ENCODE assay signal across 20 cellular contexts in the genomic region with DNA sequence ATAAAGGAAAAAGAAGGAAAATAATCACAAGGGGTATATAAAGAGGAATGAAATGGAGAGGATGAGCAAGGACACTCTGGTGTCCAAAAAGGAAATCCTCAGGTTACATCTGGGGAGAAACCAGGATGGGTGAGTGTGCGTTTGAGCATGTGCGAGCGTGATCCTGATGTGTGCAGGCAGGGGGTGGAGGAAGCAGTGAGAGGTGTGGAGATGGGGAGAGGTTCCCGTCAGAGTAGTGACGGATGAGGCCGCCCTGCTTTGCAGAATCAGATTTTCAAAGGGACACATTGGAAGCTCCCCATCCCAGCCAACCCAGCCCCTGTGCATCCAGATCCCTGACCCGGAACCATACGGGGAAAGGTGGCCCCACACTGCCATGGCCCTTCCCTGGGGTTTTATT. TPM values are rescaled to one million over a fixed set of nuclear protein-coding genes. Genes with fewer than 3 reads are reported as not detected.
A peak's percentile ranks its signal among the peaks of the same experiment; 100 is the strongest.
DNase-seq lines count a peak whose midpoint lies in the region; ATAC-seq and TF ChIP-seq lines count a peak whose summit lies in the region.
"Had no signal": no experiment of that assay in that cellular context is flagged by ENCODE, and none has a peak within 500 bp of the region (broad histone marks: within the 10 kb centered on the region; RNA-seq: fewer than 3 reads in every experiment).

No MANE protein-coding gene starts in this region.

- no peak overlapping the region for H2AFZ ChIP-seq in IMR-90 (replicated peaks; ENCODE audit: low read length, poor library complexity)
- H2AFZ ChIP-seq: GM23248 had no signal

- no peak overlapping the region for H3K14ac ChIP-seq in IMR-90 (replicated peaks; ENCODE audit: low read depth, low read length)

- no peaks in the 10 kb centered on the region for H3K9me3 ChIP-seq in IMR-90 (ENCODE audit: control insufficient read depth, insufficient read depth, low read length)
- no peaks in the 10 kb centered on the region for H3K9me3 ChIP-seq in stomach
- H3K9me3 ChIP-seq: BE2C, HAP-1, SJCRH30 had no signal

- no peak overlapping the region for H3K56ac ChIP-seq in IMR-90 (ENCODE audit: extremely low read depth, insufficient read depth, low read length)

- H3K27ac Mint-ChIP-seq in endothelial cell (ENCODE audit: unreplicated experiment), result no peak overlapping the region
- H3K27ac Mint-ChIP-seq in activated CD4-positive, alpha-beta memory T cell treated with anti-CD3 and anti-CD28 coated beads for 36 hours, result no peak overlapping the region
- H3K27ac Mint-ChIP-seq: CD4-positive, CD25-positive, alpha-beta regulatory T cell had no signal

- no peak for TF ChIP-seq RAD21 in IMR-90 (IDR thresholded peaks at IDR 0.05; ENCODE audit: low read length)

- H3K27me3 Mint-ChIP-seq in endothelial cell (ENCODE audit: unreplicated experiment), result peaks cover 2% of the 10 kb centered on the region
- peaks cover 2% of the 10 kb centered on the region for H3K27me3 Mint-ChIP-seq in activated CD4-positive, alpha-beta memory T cell treated with anti-CD3 and anti-CD28 coated beads for 36 hours

- H3K4me1 Mint-ChIP-seq in endothelial cell (ENCODE audit: unreplicated experiment), result peaks cover 4% of the 10 kb centered on the region
- H3K4me1 Mint-ChIP-seq in activated CD4-positive, alpha-beta memory T cell treated with anti-CD3 and anti-CD28 coated beads for 36 hours (ENCODE audit: low read depth), result no peaks in the 10 kb centered on the region
- H3K4me1 Mint-ChIP-seq: CD4-positive, CD25-positive, alpha-beta regulatory T cell had no signal

- ATAC-seq in IMR-90 (ENCODE audit: low read depth) (no peak), left lobe of liver (peak; percentile 6)
- no peak for ATAC-seq in activated CD4-positive, CD25-positive, alpha-beta regulatory T cell treated with anti-CD3 and anti-CD28 coated beads, Interleukin-2, amount 50 U/mL, for 24 hours
- ATAC-seq: GM12878 had no signal

- H3K27me3 ChIP-seq in IMR-90 (ENCODE audit: control insufficient read depth, insufficient read depth, low read length), result no peaks in the 10 kb centered on the region
- H3K27me3 ChIP-seq in stomach, result no peaks in the 10 kb centered on the region
- H3K27me3 ChIP-seq: BE2C, SJCRH30 had no signal

- TF ChIP-seq EP300 in stomach (IDR thresholded peaks at IDR 0.05), result no peak

- H3K9me3 Mint-ChIP-seq in endothelial cell (ENCODE audit: unreplicated experiment), result no peaks in the 10 kb centered on the region
- H3K9me3 Mint-ChIP-seq in activated CD4-positive, alpha-beta memory T cell treated with anti-CD3 and anti-CD28 coated beads for 36 hours, result no peaks in the 10 kb centered on the region
- H3K9me3 Mint-ChIP-seq: CD4-positive, CD25-positive, alpha-beta regulatory T cell had no signal

- H4K5ac ChIP-seq in IMR-90 (ENCODE audit: low read depth, low read length), result no peak overlapping the region; the same call in 1 of the 2 replicates

- H3K4me3 ChIP-seq in IMR-90 (ENCODE audit: insufficient read depth, low read depth, low read length), result no peak overlapping the region
- H3K4me3 ChIP-seq in stomach, result no peak overlapping the region
- H3K4me3 ChIP-seq: GM12878, GM23248, HAP-1, SJCRH30 had no signal

- peaks cover 0 to 6% of the 10 kb centered on the region in 2 experiments; a peak in 1 of 4 replicates for H3K79me1 ChIP-seq in IMR-90 (ENCODE audit: low read depth in 1 of 2, low read length in 2 of 2)

- H3K4ac ChIP-seq in IMR-90 (ENCODE audit: low read depth, low read length), result peak overlapping the region; percentile 49

- no peak overlapping the region for H3K9ac ChIP-seq in IMR-90 (ENCODE audit: low read depth, low read length)
- H3K9ac ChIP-seq: GM23248 had no signal

- peaks cover 28% of the 10 kb centered on the region for H3K4me1 ChIP-seq in IMR-90 (ENCODE audit: control insufficient read depth, insufficient read depth, low read length)
- H3K4me1 ChIP-seq in stomach, result peaks cover 5 to 49% (median 29%) of the 10 kb centered on the region in 4 donors
- H3K4me1 ChIP-seq: BE2C, HAP-1, SJCRH30 had no signal

- H3K27ac ChIP-seq in IMR-90 (ENCODE audit: insufficient read depth, low read length) (no peak overlapping the region), stomach (peak overlapping the region in 3 of 5 donors; percentile 88 to 92 (median 89))
- H3K27ac ChIP-seq: GM23248, SJCRH30 had no signal

- POLR2A ChIA-PET in IMR-90 (lab: Charles Lee; ENCODE audit: unreplicated experiment), result no interaction called here
- POLR2A ChIA-PET in activated CD4-positive, alpha-beta memory T cell treated with anti-CD3 and anti-CD28 coated beads for 36 hours (lab: Charles Lee), result no interaction called here

- intact Hi-C loops in IMR-90 (cut with micrococcal nuclease) (no loop called here), stomach (cut with DNase I; ENCODE audit: low total_unique reads) (no loop called here)
- intact Hi-C loops in activated CD4-positive, alpha-beta memory T cell treated with anti-CD3 and anti-CD28 coated beads for 36 hours (cut with micrococcal nuclease), result no loop called here

- TF ChIP-seq POLR2A in IMR-90 (IDR thresholded peaks at IDR 0.05; ENCODE audit: low read depth, low read length) (no peak), stomach (IDR thresholded peaks at IDR 0.05) (no peak)

- H3K36me3 Mint-ChIP-seq in endothelial cell (ENCODE audit: low read depth, unreplicated experiment), result peaks cover 50% of the 10 kb centered on the region
- no peaks in the 10 kb centered on the region for H3K36me3 Mint-ChIP-seq in activated CD4-positive, alpha-beta memory T cell treated with anti-CD3 and anti-CD28 coated beads for 36 hours
- H3K36me3 Mint-ChIP-seq: CD4-positive, CD25-positive, alpha-beta regulatory T cell had no signal

- TF ChIP-seq CTCF in IMR-90 (conservative IDR thresholded peaks at IDR 0.05; ENCODE audit: low read depth, low read length) (no peak), endothelial cell (IDR thresholded peaks at IDR 0.05; ENCODE audit: unreplicated experiment) (no peak), stomach (IDR thresholded peaks at IDR 0.05) (no peak)

- dilution Hi-C loops in IMR-90 (cut with HindIII; ENCODE audit: low sequenced_read_pairs, unreplicated experiment), result no loop called here

- in situ Hi-C loops in IMR-90 (cut with MboI; ENCODE audit: low sequenced_read_pairs), result no loop called here

- H3K9me1 ChIP-seq in IMR-90 (ENCODE audit: insufficient read depth, low read length), result peaks cover 25% of the 10 kb centered on the region

- no peaks in the 10 kb centered on the region for H4K20me1 ChIP-seq in IMR-90 (ENCODE audit: insufficient read depth, low read length)

- BruUV-seq in IMR-90 (replicated peaks; lab: Mats Ljungman, UMichigan), result no TSS peak

- H3K36me3 ChIP-seq in IMR-90 (ENCODE audit: control insufficient read depth, insufficient read depth, low read length) (no peaks in the 10 kb centered on the region), stomach (peaks cover 18 to 98% (median 84%) of the 10 kb centered on the region in 4 donors)
- H3K36me3 ChIP-seq: BE2C, HAP-1, SJCRH30 had no signal

- H2BK20ac ChIP-seq in IMR-90 (ENCODE audit: low read depth, low read length), result peak overlapping the region; percentile 16; the same call in 1 of the 2 replicates

- H3K18ac ChIP-seq in IMR-90 (ENCODE audit: low read depth, low read length), result no peak overlapping the region; the same call in 1 of the 2 replicates

- no peak overlapping the region for H4K8ac ChIP-seq in IMR-90 (ENCODE audit: low read depth in 2 of 2, low read length in 2 of 2)

- peak overlapping the region; percentile 59; the same call in 1 of the 2 replicates for H2AK5ac ChIP-seq in IMR-90 (ENCODE audit: low read depth, low read length)

- peak overlapping the region; percentile 30; the same call in 1 of the 2 replicates for H2BK120ac ChIP-seq in IMR-90 (ENCODE audit: low read depth, low read length)

- CTCF ChIA-PET in IMR-90 (lab: Yijun Ruan, JAX), result no interaction called here
- CTCF ChIA-PET in activated CD4-positive, alpha-beta memory T cell treated with anti-CD3 and anti-CD28 coated beads for 36 hours (lab: Charles Lee), result no interaction called here

- H2AK9ac ChIP-seq in IMR-90 (replicated peaks; ENCODE audit: low read depth, low read length, poor library complexity), result no peak overlapping the region

- peak overlapping the region; percentile 46; the same call in 1 of the 3 replicates for H2BK15ac ChIP-seq in IMR-90 (ENCODE audit: low read depth, low read length)

- H3K4me3 Mint-ChIP-seq in endothelial cell (ENCODE audit: unreplicated experiment), result peak overlapping the region; percentile 34
- no peak overlapping the region for H3K4me3 Mint-ChIP-seq in activated CD4-positive, alpha-beta memory T cell treated with anti-CD3 and anti-CD28 coated beads for 36 hours
- H3K4me3 Mint-ChIP-seq: CD4-positive, CD25-positive, alpha-beta regulatory T cell had no signal

- no peak overlapping the region for H3K23ac ChIP-seq in IMR-90 (ENCODE audit: low read depth, low read length)

- H2BK5ac ChIP-seq in IMR-90 (ENCODE audit: low read depth, low read length, poor library complexity, severe bottlenecking), result no peak overlapping the region

- 74% methylated on average over 3 of the region's 8 CpGs; no CpG with 5 or more reads in 1 of the 2 experiments for WGBS in IMR-90 (ENCODE audit: extremely low coverage in 2 of 2, insufficient read length in 1 of 2), 2 experiments
- WGBS in stomach, 5 donors, result 87 to 92% (median 91%) methylated on average over 8 of the region's 8 CpGs

- no peak overlapping the region for H3K4me2 ChIP-seq in IMR-90 (ENCODE audit: low read depth, low read length)

- no peak overlapping the region; the same call in 1 of the 2 replicates for H4K91ac ChIP-seq in IMR-90 (ENCODE audit: insufficient read depth, low read depth, low read length)

- DNase-seq in IMR-90 (no peak), endothelial cell (ENCODE audit: low spot score) (no peak), left lobe of liver (ENCODE audit: low spot score) (no peak), stomach (no peak), HUDEP-2 (lab: John Stamatoyannopoulos, UW; ENCODE audit: unreplicated experiment in 76 of 76) (no peak), retina (no peak)
- DNase-seq in activated CD4-positive, alpha-beta memory T cell treated with anti-CD3 and anti-CD28 coated beads for 36 hours, result no peak
- DNase-seq: BE2C; CD4-positive, CD25-positive, alpha-beta regulatory T cell; DMS79; GM23248; KG1; NCI-H1092; NCI-H1436; NCI-H187 treated with DMSO at 0.1 percent for 48 hours; NK-92 treated with Interleukin-12 subunit alpha and Interleukin-12 subunit beta, amount 100 ng/mL, for 24 hours; SJCRH30 had no signal

TF ChIP-seq in IMR-90, 13 proteins besides CTCF, POLR2A, EP300 and RAD21 (continues in another document):
- TF ChIP-seq BHLHE40 (IDR thresholded peaks at IDR 0.05; ENCODE audit: low read depth, low read length) (no peak), SMC3 (IDR thresholded peaks at IDR 0.05; ENCODE audit: low read depth, low read length) (no peak), MXI1 (IDR thresholded peaks at IDR 0.05; ENCODE audit: borderline replicate concordance, low read depth, low read length) (no peak)

RNA-seq across cellular contexts. Expression of a gene that starts 46.6 kb away (rescaled TPM):
- 27.5 and 30.1 TPM in 2 replicates for total RNA-seq in IMR-90 (2012; rRNA removed)
- polyA plus RNA-seq in IMR-90 (2012; rRNA removed), result 179 and 187 TPM in 2 replicates
- polyA plus RNA-seq in IMR-90 (2012; cell fraction: cytosol; rRNA removed), result 120 and 255 TPM in 2 replicates
- 44.1 and 131 TPM in 2 replicates for polyA plus RNA-seq in IMR-90 (2012; cell fraction: nucleus; rRNA removed; ENCODE audit: low replicate concordance)
- 125 TPM for total RNA-seq in endothelial cell (ENCODE audit: unreplicated experiment)
- total RNA-seq in left lobe of liver, result 67.1 TPM
- total RNA-seq in stomach, result 100 to 1,000 TPM in 2 of 5 donors, 10 to 100 TPM in 3; 41.7 to 231 (median 83.9) TPM
- 100 to 1,000 TPM; 168 to 289 (median 277) TPM for polyA plus RNA-seq in stomach
- under 1 TPM; 0.76 to 0.92 TPM for total RNA-seq in activated CD4-positive, alpha-beta memory T cell treated with anti-CD3 and anti-CD28 coated beads for 36 hours

Comparison
In these comparisons a context has a peak if more than half of its experiments do, and no peak if none do; other contexts are left out.
1. RNA of a gene that starts 46.6 kb away (total RNA-seq): 125 TPM in endothelial cell (single experiment), 41.7 to 231 TPM in stomach, 67.1 TPM in left lobe of liver (single experiment) and 27.5 to 30.1 TPM in IMR-90; 0.76 to 0.92 TPM in activated CD4-positive, alpha-beta memory T cell treated with anti-CD3 and anti-CD28 coated beads for 36 hours; every median in the first group is over 10 times any median in the second.